Comparison of ENCODE assay signal across 22 cellular contexts in the genomic region with DNA sequence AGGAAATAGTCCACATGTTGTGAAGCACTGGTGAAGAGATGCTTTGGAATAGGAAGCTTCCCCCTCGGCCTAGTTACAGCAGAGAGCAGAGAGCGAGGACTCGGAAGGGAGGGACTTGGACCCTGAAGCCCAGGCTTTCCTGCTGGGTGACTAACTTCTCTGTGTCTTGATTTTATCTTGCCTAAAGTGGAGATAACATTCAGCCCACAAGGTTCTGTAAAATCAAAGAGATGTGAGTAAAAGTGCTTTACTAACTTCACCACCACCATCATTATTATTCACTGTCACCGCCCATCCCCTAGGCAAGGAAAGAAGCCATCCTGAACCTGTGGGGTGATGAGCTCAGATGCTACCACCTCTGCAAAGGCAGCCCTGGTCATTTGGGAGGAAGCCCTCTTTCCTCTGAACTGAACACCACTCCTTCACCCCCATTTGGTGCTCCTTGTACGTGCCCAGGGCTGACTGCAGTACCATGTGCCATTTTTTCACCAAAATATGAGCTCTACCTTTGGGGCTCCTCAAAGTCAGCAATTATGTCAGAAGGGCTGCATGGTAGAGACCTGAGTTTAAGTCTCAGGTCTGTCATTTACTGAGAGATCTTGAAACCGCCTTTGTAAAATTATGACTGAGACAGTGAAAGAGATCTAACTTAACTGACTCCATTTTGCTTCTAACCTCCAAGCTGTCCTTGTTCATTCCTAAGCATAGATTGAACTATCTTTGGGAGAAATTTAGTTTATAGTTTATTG. TPM values are rescaled to one million over a fixed set of nuclear protein-coding genes. Genes with fewer than 3 reads are reported as not detected.
DNase-seq lines count a peak whose midpoint lies in the region; ATAC-seq, FAIRE-seq and TF ChIP-seq lines count a peak whose summit lies in the region.
"Had no signal": no experiment of that assay in that cellular context is flagged by ENCODE, and none has a peak within 500 bp of the region (broad histone marks: within the 10 kb centered on the region; RNA-seq: fewer than 3 reads in every experiment).

No MANE protein-coding gene starts in this region.

- no peaks in the 10 kb centered on the region for H3K36me3 Mint-ChIP-seq in activated CD8-positive, alpha-beta memory T cell treated with anti-CD3 and anti-CD28 coated beads, Interleukin-2, amount 10 ng/mL, durations not matched to agents 7 days and 5 days
- no peaks in the 10 kb centered on the region for H3K36me3 Mint-ChIP-seq in neural progenitor cell
- H3K36me3 Mint-ChIP-seq: stimulated activated naive B cell treated with anti-CD40 and anti-IgM and Interleukin-4, amounts not matched to agents 10 μg/mL and 1 μg/mL and 100 μg/mL, for 72 hours had no signal

- POLR2A ChIA-PET in endothelial cell of umbilical vein (lab: Charles Lee) = no interaction called here

- H3K79me2 ChIP-seq in endothelial cell of umbilical vein (ENCODE audit: control insufficient read depth, insufficient read depth, low read length) (no peaks in the 10 kb centered on the region), neural progenitor cell (ENCODE audit: low read depth) (no peaks in the 10 kb centered on the region)

- H3K4me3 ChIP-seq in HUES6 (ENCODE audit: low read depth, low read length) = peak overlapping the region; percentile 64
- no peak overlapping the region for H3K4me3 ChIP-seq in endothelial cell of umbilical vein (replicated peaks in 1 of 3; ENCODE audit: insufficient read depth in 1 of 3, low read depth in 1 of 3, low read length in 3 of 3)
- peak overlapping the region; percentile 58 for H3K4me3 ChIP-seq in neural progenitor cell
- H3K4me3 ChIP-seq: PC-9 had no signal

- H3K4me1 Mint-ChIP-seq in activated CD8-positive, alpha-beta memory T cell treated with anti-CD3 and anti-CD28 coated beads, Interleukin-2, amount 10 ng/mL, durations not matched to agents 7 days and 5 days = peaks cover 11% of the 10 kb centered on the region
- peaks cover 10% of the 10 kb centered on the region for H3K4me1 Mint-ChIP-seq in neural progenitor cell

- DNase-seq in activated CD8-positive, alpha-beta memory T cell treated with anti-CD3 and anti-CD28 coated beads, Interleukin-2, amount 10 ng/mL, durations not matched to agents 7 days and 5 days = no peak
- DNase-seq in activated CD8-positive, alpha-beta memory T cell treated with anti-CD3 and anti-CD28 coated beads for 24 hours = no peak
- DNase-seq in endothelial cell of umbilical vein (ENCODE audit: low read depth, low spot score) (no peak), neural progenitor cell (ENCODE audit: low spot score) (no peak), NCI-H526 (lab: John Stamatoyannopoulos, UW) (no peak), head of caudate nucleus (no peak), CD1c-positive myeloid dendritic cell (ENCODE audit: extremely low spot score) (no peak)
- DNase-seq: C1 segment of cervical spinal cord; caudate nucleus; DMS 273 treated with DMSO at 0.1 percent for 48 hours; NCI-H1436 treated with DMSO at 0.1 percent for 48 hours; NCI-H82; PC-9; retina; stimulated activated naive B cell treated with anti-CD40 and anti-IgM and Interleukin-4, amounts not matched to agents 10 μg/mL and 1 μg/mL and 100 μg/mL, for 72 hours had no signal

- no peak overlapping the region for H3K27ac ChIP-seq in HUES6 (ENCODE audit: low read depth, low read length)
- no peak overlapping the region for H3K27ac ChIP-seq in endothelial cell of umbilical vein (ENCODE audit: insufficient read depth, low read depth, low read length)
- H3K27ac ChIP-seq in neural progenitor cell = no peak overlapping the region
- H3K27ac ChIP-seq: esophagus muscularis mucosa, PC-9, tibial nerve had no signal

- H3K9me3 ChIP-seq in HUES6 (ENCODE audit: control insufficient read depth, insufficient read depth, low read depth, low read length) (no peaks in the 10 kb centered on the region), endothelial cell of umbilical vein (replicated peaks; ENCODE audit: control insufficient read depth, insufficient read depth, low read length) (no peaks in the 10 kb centered on the region), neural progenitor cell (ENCODE audit: low read depth) (no peaks in the 10 kb centered on the region)
- H3K9me3 ChIP-seq: esophagus muscularis mucosa, tibial nerve had no signal

- H4K20me1 ChIP-seq in endothelial cell of umbilical vein (replicated peaks; ENCODE audit: control insufficient read depth, extremely low read depth, insufficient read depth, low read length) (no peaks in the 10 kb centered on the region), neural progenitor cell (ENCODE audit: low read depth) (no peaks in the 10 kb centered on the region)

- no peak for TF ChIP-seq POLR2A in endothelial cell of umbilical vein (IDR thresholded peaks at IDR 0.05; ENCODE audit: low read depth, low read length)

- H3K27me3 ChIP-seq in HUES6 (ENCODE audit: control insufficient read depth, insufficient read depth, low read length) (peaks cover 49% of the 10 kb centered on the region), endothelial cell of umbilical vein (ENCODE audit: control insufficient read depth in 2 of 2, insufficient read depth in 2 of 2, low read length in 2 of 2) (peaks cover 20 to 29% of the 10 kb centered on the region in 2 experiments), neural progenitor cell (peaks cover 51% of the 10 kb centered on the region)

- FAIRE-seq in endothelial cell of umbilical vein (lab: Jason Lieb, UNC) = no peak
- FAIRE-seq: A204.1, HepG2 had no signal

- H3K36me3 ChIP-seq in HUES6 (ENCODE audit: control insufficient read depth, insufficient read depth, low read length) (no peaks in the 10 kb centered on the region), endothelial cell of umbilical vein (ENCODE audit: control insufficient read depth in 2 of 2, extremely low read depth in 1 of 2, insufficient read depth in 2 of 2, low read length in 2 of 2) (no peaks in the 10 kb centered on the region), neural progenitor cell (no peaks in the 10 kb centered on the region)
- H3K36me3 ChIP-seq: esophagus muscularis mucosa, tibial nerve had no signal

- ATAC-seq in activated CD8-positive, alpha-beta memory T cell treated with anti-CD3 and anti-CD28 coated beads, Interleukin-2, amount 10 ng/mL, durations not matched to agents 7 days and 5 days = peak; percentile 12
- ATAC-seq: activated CD4-positive, CD25-positive, alpha-beta regulatory T cell treated with anti-CD3 and anti-CD28 coated beads, Interleukin-2, amount 50 U/mL, for 24 hours; HepG2; stimulated activated naive B cell treated with anti-CD40 and anti-IgM and Interleukin-4, amounts not matched to agents 10 μg/mL and 1 μg/mL and 100 μg/mL, for 72 hours had no signal

- no peak overlapping the region for H3K4me3 Mint-ChIP-seq in activated CD8-positive, alpha-beta memory T cell treated with anti-CD3 and anti-CD28 coated beads, Interleukin-2, amount 10 ng/mL, durations not matched to agents 7 days and 5 days
- no peak overlapping the region for H3K4me3 Mint-ChIP-seq in neural progenitor cell
- H3K4me3 Mint-ChIP-seq: neural crest cell; stimulated activated naive B cell treated with anti-CD40 and anti-IgM and Interleukin-4, amounts not matched to agents 10 μg/mL and 1 μg/mL and 100 μg/mL, for 72 hours had no signal

- H3K4me2 ChIP-seq in endothelial cell of umbilical vein (ENCODE audit: insufficient read depth, low read length) (no peak overlapping the region), neural progenitor cell (peak overlapping the region; percentile 95)
- H3K4me2 ChIP-seq: PC-9 had no signal

- peaks cover 60% of the 10 kb centered on the region for H3K27me3 Mint-ChIP-seq in activated CD8-positive, alpha-beta memory T cell treated with anti-CD3 and anti-CD28 coated beads, Interleukin-2, amount 10 ng/mL, durations not matched to agents 7 days and 5 days
- peaks cover 25% of the 10 kb centered on the region for H3K27me3 Mint-ChIP-seq in neural progenitor cell (ENCODE audit: insufficient read depth, low read depth)

- H3F3A ChIP-seq in neural progenitor cell (ENCODE audit: low read depth) = no peaks in the 10 kb centered on the region

- H3K9ac ChIP-seq in HUES6 (ENCODE audit: low read length) (no peak overlapping the region), endothelial cell of umbilical vein (replicated peaks; ENCODE audit: extremely low read depth, insufficient read depth, low read length) (no peak overlapping the region), neural progenitor cell (no peak overlapping the region)

- peaks cover 10% of the 10 kb centered on the region for H3K4me1 ChIP-seq in HUES6 (ENCODE audit: control insufficient read depth, insufficient read depth, low read length)
- H3K4me1 ChIP-seq in endothelial cell of umbilical vein (ENCODE audit: control insufficient read depth, extremely low read depth, insufficient read depth, low read length) = no peaks in the 10 kb centered on the region
- peaks cover 10% of the 10 kb centered on the region for H3K4me1 ChIP-seq in neural progenitor cell

- BruUV-seq in endothelial cell of umbilical vein (replicated peaks; lab: Mats Ljungman, UMichigan) = no TSS peak

- no peak overlapping the region for H3K27ac Mint-ChIP-seq in activated CD8-positive, alpha-beta memory T cell treated with anti-CD3 and anti-CD28 coated beads, Interleukin-2, amount 10 ng/mL, durations not matched to agents 7 days and 5 days
- no peak overlapping the region for H3K27ac Mint-ChIP-seq in neural progenitor cell
- H3K27ac Mint-ChIP-seq: stimulated activated naive B cell treated with anti-CD40 and anti-IgM and Interleukin-4, amounts not matched to agents 10 μg/mL and 1 μg/mL and 100 μg/mL, for 72 hours had no signal

- CTCF ChIA-PET in activated CD8-positive, alpha-beta memory T cell treated with anti-CD3 and anti-CD28 coated beads, Interleukin-2, amount 10 ng/mL, durations not matched to agents 7 days and 5 days (lab: Charles Lee) = interaction anchor here (20.1 kb wide), 1 partner anchor 115 kb away, joined by 298 read pairs; a partner anchor contains a TSS
- CTCF ChIA-PET in endothelial cell of umbilical vein (lab: Charles Lee) = interaction anchor here (0.6 to 19.5 kb wide), 8 partner anchors 9 to 358 kb away, joined by 3 to 321 read pairs (median 4); a partner anchor contains a TSS

- no peak for TF ChIP-seq CTCF in endothelial cell of umbilical vein (IDR thresholded peaks at IDR 0.05; ENCODE audit: extremely low read depth in 1 of 2, insufficient read depth in 1 of 2, low read depth in 1 of 2, low read length in 2 of 2)
- TF ChIP-seq CTCF in neural progenitor cell (IDR thresholded peaks at IDR 0.05) = no peak

- intact Hi-C loops in endothelial cell of umbilical vein (cut with micrococcal nuclease) (no loop called here), head of caudate nucleus (cut with DNase I) (no loop called here)

- H2AFZ ChIP-seq in endothelial cell of umbilical vein (ENCODE audit: low read depth, low read length) = no peak overlapping the region
- H2AFZ ChIP-seq in neural progenitor cell (replicated peaks) = peak overlapping the region; percentile 96
- H2AFZ ChIP-seq: PC-9 had no signal

- no peaks in the 10 kb centered on the region for H3K9me3 Mint-ChIP-seq in activated CD8-positive, alpha-beta memory T cell treated with anti-CD3 and anti-CD28 coated beads, Interleukin-2, amount 10 ng/mL, durations not matched to agents 7 days and 5 days (ENCODE audit: low read depth)
- H3K9me3 Mint-ChIP-seq in neural progenitor cell = no peaks in the 10 kb centered on the region
- H3K9me3 Mint-ChIP-seq: neural crest cell; stimulated activated naive B cell treated with anti-CD40 and anti-IgM and Interleukin-4, amounts not matched to agents 10 μg/mL and 1 μg/mL and 100 μg/mL, for 72 hours had no signal

- H3K9me1 ChIP-seq in endothelial cell of umbilical vein (replicated peaks; ENCODE audit: control insufficient read depth, extremely low read depth, insufficient read depth, low read length) = no peaks in the 10 kb centered on the region

- dilution Hi-C loops in endothelial cell of umbilical vein (cut with MboI; ENCODE audit: extremely low pct_ligation_motif_present, low sequenced_read_pairs) = no loop called here

RNA-seq across cellular contexts. Expression of a gene that starts 58.2 kb away (rescaled TPM):
- 10 to 100 TPM; 39.8 to 44.8 TPM for total RNA-seq in activated CD8-positive, alpha-beta memory T cell treated with anti-CD3 and anti-CD28 coated beads, Interleukin-2, amount 10 ng/mL, durations not matched to agents 7 days and 5 days
- 32.3 and 36.7 TPM in 2 replicates for total RNA-seq in endothelial cell of umbilical vein
- 10.0 and 12.2 TPM in 2 replicates for polyA plus RNA-seq in endothelial cell of umbilical vein
- polyA plus RNA-seq in endothelial cell of umbilical vein (2011; cell fraction: cytosol; rRNA removed) = 18.3 and 19.8 TPM in 2 replicates
- polyA plus RNA-seq in endothelial cell of umbilical vein (2011; cell fraction: nucleus; rRNA removed) = 12.5 and 20.0 TPM in 2 replicates
- 29.8 and 42.9 TPM in 2 replicates for polyA plus RNA-seq in endothelial cell of umbilical vein (2012)
- polyA minus RNA-seq in endothelial cell of umbilical vein = 14.5 and 15.6 TPM in 2 replicates
- 22.9 TPM for polyA minus RNA-seq in endothelial cell of umbilical vein (2011; cell fraction: cytosol; rRNA and poly(A)+ RNA removed)
- polyA minus RNA-seq in endothelial cell of umbilical vein (2011; cell fraction: nucleus; rRNA and poly(A)+ RNA removed) = 13.0 and 19.6 TPM in 2 replicates
- 64.2 and 112 TPM in 2 replicates for total RNA-seq in neural progenitor cell (ENCODE audit: low replicate concordance)

RNA-seq across cellular contexts. Expression of a gene that starts 58.4 kb away (rescaled TPM):
- 1 to 10 TPM; 3.5 to 4.0 TPM for total RNA-seq in activated CD8-positive, alpha-beta memory T cell treated with anti-CD3 and anti-CD28 coated beads, Interleukin-2, amount 10 ng/mL, durations not matched to agents 7 days and 5 days
- total RNA-seq in endothelial cell of umbilical vein (0.99 and 2.8 TPM in 2 replicates), neural progenitor cell (ENCODE audit: low replicate concordance) (14.8 and 15.2 TPM in 2 replicates)
- 0.97 and 1.0 TPM in 2 replicates for polyA plus RNA-seq in endothelial cell of umbilical vein
- polyA plus RNA-seq in endothelial cell of umbilical vein (2011; cell fraction: cytosol; rRNA removed) = 0.63 and 0.79 TPM in 2 replicates
- 3.4 and 4.0 TPM in 2 replicates for polyA plus RNA-seq in endothelial cell of umbilical vein (2011; cell fraction: nucleus; rRNA removed)
- polyA plus RNA-seq in endothelial cell of umbilical vein (2012) = 0.95 and 1.6 TPM in 2 replicates
- polyA minus RNA-seq in endothelial cell of umbilical vein = 1.8 and 2.4 TPM in 2 replicates
- 1.2 TPM for polyA minus RNA-seq in endothelial cell of umbilical vein (2011; cell fraction: cytosol; rRNA and poly(A)+ RNA removed)
- polyA minus RNA-seq in endothelial cell of umbilical vein (2011; cell fraction: nucleus; rRNA and poly(A)+ RNA removed) = 1.7 and 2.7 TPM in 2 replicates

Comparison
In these comparisons a context has a peak if more than half of its experiments do, and no peak if none do; other contexts are left out.
1. H3K4me3 ChIP-seq: peak in HUES6 (single experiment) and neural progenitor cell (single experiment); none in endothelial cell of umbilical vein (0 of 3).